ENCODE assay signal across 7 cellular contexts in genomic region chr6:122788663-122789062, GRCh38. TPM values are rescaled to one million over a fixed set of nuclear protein-coding genes. Genes with fewer than 3 reads are reported as not detected.
DNase-seq lines count a peak whose midpoint lies in the region; ATAC-seq lines count a peak whose summit lies in the region.

No MANE protein-coding gene starts in this region.

- DNase-seq in activated T-helper 1 cell treated with anti-CD3 and anti-CD28 coated beads, Interleukin-12 subunit alpha, Interleukin-12 subunit beta, Interleukin-2, Interleukin-4 antibody, amounts not matched to agents 30 ng/mL and 10 ng/mL and 1 ng/mL, durations not matched to agents 14 hours and 24 hours and 36 hours (ENCODE audit: low spot score): no peak
- DNase-seq in immature natural killer cell (no peak), SIG-M5 treated with dmso at 0.1 percent for 504 hours (lab: John Stamatoyannopoulos, UW; ENCODE audit: unreplicated experiment) (no peak)
- DNase-seq in stimulated activated effector memory CD8-positive, alpha-beta T cell treated with anti-CD3 and anti-CD28 coated beads, Interleukin-12 subunit alpha, Interleukin-12 subunit beta, amount 100 ng/mL, for 72 hours (ENCODE audit: low spot score in 2 of 2): no peak
- DNase-seq in activated CD4-positive, CD25-positive, alpha-beta regulatory T cell treated with anti-CD3 and anti-CD28 coated beads, Interleukin-2, amount 50 U/mL, for 72 hours: no peak

- no peaks in the 10 kb centered on the region for H3K9me3 Mint-ChIP-seq in activated T-helper 1 cell treated with anti-CD3 and anti-CD28 coated beads, Interleukin-12 subunit alpha, Interleukin-12 subunit beta, Interleukin-2, Interleukin-4 antibody, amounts not matched to agents 30 ng/mL and 10 ng/mL and 1 ng/mL, durations not matched to agents 14 hours and 24 hours and 36 hours
- H3K9me3 Mint-ChIP-seq in immature natural killer cell: no peaks in the 10 kb centered on the region
- H3K9me3 Mint-ChIP-seq in stimulated activated effector memory CD8-positive, alpha-beta T cell treated with anti-CD3 and anti-CD28 coated beads, Interleukin-12 subunit alpha, Interleukin-12 subunit beta, amount 100 ng/mL, for 72 hours: no peaks in the 10 kb centered on the region

- H3K4me1 Mint-ChIP-seq in activated T-helper 1 cell treated with anti-CD3 and anti-CD28 coated beads, Interleukin-12 subunit alpha, Interleukin-12 subunit beta, Interleukin-2, Interleukin-4 antibody, amounts not matched to agents 30 ng/mL and 10 ng/mL and 1 ng/mL, durations not matched to agents 14 hours and 24 hours and 36 hours (ENCODE audit: low read depth): peaks cover 23% of the 10 kb centered on the region
- H3K4me1 Mint-ChIP-seq in immature natural killer cell: peaks cover 18 to 25% of the 10 kb centered on the region in 2 donors
- H3K4me1 Mint-ChIP-seq in stimulated activated effector memory CD8-positive, alpha-beta T cell treated with anti-CD3 and anti-CD28 coated beads, Interleukin-12 subunit alpha, Interleukin-12 subunit beta, amount 100 ng/mL, for 72 hours: no peaks in the 10 kb centered on the region

- peaks cover 60% of the 10 kb centered on the region for H3K27me3 Mint-ChIP-seq in activated T-helper 1 cell treated with anti-CD3 and anti-CD28 coated beads, Interleukin-12 subunit alpha, Interleukin-12 subunit beta, Interleukin-2, Interleukin-4 antibody, amounts not matched to agents 30 ng/mL and 10 ng/mL and 1 ng/mL, durations not matched to agents 14 hours and 24 hours and 36 hours (ENCODE audit: insufficient read depth)
- peaks cover 2 to 14% (median 11%) of the 10 kb centered on the region in 3 donors for H3K27me3 Mint-ChIP-seq in immature natural killer cell (ENCODE audit: low read depth in 3 of 3)

- H3K36me3 Mint-ChIP-seq in activated T-helper 1 cell treated with anti-CD3 and anti-CD28 coated beads, Interleukin-12 subunit alpha, Interleukin-12 subunit beta, Interleukin-2, Interleukin-4 antibody, amounts not matched to agents 30 ng/mL and 10 ng/mL and 1 ng/mL, durations not matched to agents 14 hours and 24 hours and 36 hours (ENCODE audit: low read depth): no peaks in the 10 kb centered on the region
- no peaks in the 10 kb centered on the region for H3K36me3 Mint-ChIP-seq in immature natural killer cell
- H3K36me3 Mint-ChIP-seq in stimulated activated effector memory CD8-positive, alpha-beta T cell treated with anti-CD3 and anti-CD28 coated beads, Interleukin-12 subunit alpha, Interleukin-12 subunit beta, amount 100 ng/mL, for 72 hours: no peaks in the 10 kb centered on the region

- H3K4me1 ChIP-seq in HUES64 (ENCODE audit: insufficient read depth, low read length): peaks cover 24% of the 10 kb centered on the region

- WGBS in HUES64: 18% methylated on average over 5 of the region's 5 CpGs

- H3K4me3 Mint-ChIP-seq in activated T-helper 1 cell treated with anti-CD3 and anti-CD28 coated beads, Interleukin-12 subunit alpha, Interleukin-12 subunit beta, Interleukin-2, Interleukin-4 antibody, amounts not matched to agents 30 ng/mL and 10 ng/mL and 1 ng/mL, durations not matched to agents 14 hours and 24 hours and 36 hours: peak overlapping the region; percentile 91
- peak overlapping the region; percentile 73 to 95 (median 89) for H3K4me3 Mint-ChIP-seq in immature natural killer cell
- H3K4me3 Mint-ChIP-seq in stimulated activated effector memory CD8-positive, alpha-beta T cell treated with anti-CD3 and anti-CD28 coated beads, Interleukin-12 subunit alpha, Interleukin-12 subunit beta, amount 100 ng/mL, for 72 hours: peak overlapping the region; percentile 60

- H3K27ac ChIP-seq in HUES64 (ENCODE audit: low read depth, low read length): peak overlapping the region; percentile 64; the same call in 1 of the 2 replicates

- H3K27ac Mint-ChIP-seq in activated T-helper 1 cell treated with anti-CD3 and anti-CD28 coated beads, Interleukin-12 subunit alpha, Interleukin-12 subunit beta, Interleukin-2, Interleukin-4 antibody, amounts not matched to agents 30 ng/mL and 10 ng/mL and 1 ng/mL, durations not matched to agents 14 hours and 24 hours and 36 hours: peak overlapping the region; percentile 5
- no peak overlapping the region for H3K27ac Mint-ChIP-seq in immature natural killer cell
- no peak overlapping the region for H3K27ac Mint-ChIP-seq in stimulated activated effector memory CD8-positive, alpha-beta T cell treated with anti-CD3 and anti-CD28 coated beads, Interleukin-12 subunit alpha, Interleukin-12 subunit beta, amount 100 ng/mL, for 72 hours

- intact Hi-C loops in activated T-helper 1 cell treated with anti-CD3 and anti-CD28 coated beads, Interleukin-12 subunit alpha, Interleukin-12 subunit beta, Interleukin-2, Interleukin-4 antibody, amounts not matched to agents 30 ng/mL and 10 ng/mL and 1 ng/mL, durations not matched to agents 14 hours and 24 hours and 36 hours (cut with micrococcal nuclease): loop anchor here (1.0 to 5.0 kb wide), 4 partner anchors 10 to 181 kb away; no protein-coding TSS in a partner anchor

- ATAC-seq in stimulated activated effector memory CD8-positive, alpha-beta T cell treated with anti-CD3 and anti-CD28 coated beads, Interleukin-12 subunit alpha, Interleukin-12 subunit beta, amount 100 ng/mL, for 72 hours: no peak
- no peak for ATAC-seq in GM18520 (IDR thresholded peaks at IDR 0.05; ENCODE audit: unreplicated experiment)

- no peaks in the 10 kb centered on the region for H3K36me3 ChIP-seq in HUES64 (ENCODE audit: insufficient read depth, low read length)

- peak overlapping the region; percentile 59; the same call in 1 of the 2 replicates for H3K9ac ChIP-seq in HUES64 (ENCODE audit: low read depth, low read length)

- no peaks in the 10 kb centered on the region for H3K9me3 ChIP-seq in HUES64 (ENCODE audit: insufficient read depth, low read depth, low read length)

- H3K4me3 ChIP-seq in HUES64 (ENCODE audit: low read length): peak overlapping the region; percentile 73

- H3K27me3 ChIP-seq in HUES64 (ENCODE audit: insufficient read depth, low read length): peaks cover 41% of the 10 kb centered on the region

RNA-seq across cellular contexts. Expression of gene SMPDL3A, which starts 0.4 kb away (rescaled TPM):
- polyA plus RNA-seq in HUES64 (2013, experiment 1 of 2): 2.3 TPM
- 3.6 TPM for polyA plus RNA-seq in HUES64 (2013, experiment 2 of 2)
- total RNA-seq in activated T-helper 1 cell treated with anti-CD3 and anti-CD28 coated beads, Interleukin-12 subunit alpha, Interleukin-12 subunit beta, Interleukin-2, Interleukin-4 antibody, amounts not matched to agents 30 ng/mL and 10 ng/mL and 1 ng/mL, durations not matched to agents 14 hours and 24 hours and 36 hours: 0.47 and 0.64 TPM in 2 replicates
- polyA plus RNA-seq in immature natural killer cell: 1 to 10 TPM in 1 of 3 donors, under 1 TPM in 1, not detected in 1; 0.37 to 1.2 TPM

RNA-seq across cellular contexts. Expression of gene FABP7, which starts 9.1 kb away (rescaled TPM):
- 32.2 TPM for polyA plus RNA-seq in HUES64 (2013, experiment 1 of 2)
- polyA plus RNA-seq in HUES64 (2013, experiment 2 of 2): 43.0 TPM
- total RNA-seq in activated T-helper 1 cell treated with anti-CD3 and anti-CD28 coated beads, Interleukin-12 subunit alpha, Interleukin-12 subunit beta, Interleukin-2, Interleukin-4 antibody, amounts not matched to agents 30 ng/mL and 10 ng/mL and 1 ng/mL, durations not matched to agents 14 hours and 24 hours and 36 hours: not detected in 2 replicates
- polyA plus RNA-seq in immature natural killer cell: not detected
